ENCODE assay signal across 8 cellular contexts in the genomic region with DNA sequence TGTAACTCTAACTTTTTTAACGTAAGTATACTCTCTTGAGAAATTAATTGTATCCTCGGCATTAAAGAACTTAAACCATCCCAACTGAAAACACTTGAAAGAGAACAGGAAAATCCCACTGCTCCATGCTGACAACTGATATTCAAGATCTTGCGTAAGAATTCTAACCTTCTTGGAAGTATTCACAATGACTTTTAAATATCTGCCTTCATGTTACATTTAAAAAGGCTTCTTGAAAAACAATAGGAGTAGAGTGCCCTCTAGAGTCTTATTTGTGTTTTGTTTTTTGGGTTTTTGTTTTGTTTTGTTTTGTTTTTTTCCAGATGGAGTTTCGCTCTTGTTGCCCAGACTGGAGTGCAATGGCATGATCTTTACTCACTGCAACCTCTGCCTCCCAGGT.
DNase-seq lines count a peak whose midpoint lies in the region; ATAC-seq lines count a peak whose summit lies in the region.

No MANE protein-coding gene starts in this region.

- DNase-seq in ELR (ENCODE audit: low read depth) (peak; percentile 76), RPMI8226 (peak; percentile 33), fibroblast of the conjunctiva (ENCODE audit: low read depth) (peak; percentile 64), retina (peak; percentile 49), activated gamma-delta T cell treated with Interleukin-2 at 50 U/mL for 16 hours (no peak)
- peak; percentile 24 for DNase-seq in Jurkat, Clone E6-1 (ENCODE audit: low read depth, low spot score)
- no peak for DNase-seq in effector CD4-positive, alpha-beta T cell

- ATAC-seq in GM19324 (IDR thresholded peaks at IDR 0.05; ENCODE audit: low FRiP score, unreplicated experiment) = no peak

- no peak overlapping the region for H3K4me3 ChIP-seq in Jurkat, Clone E6-1 (ENCODE audit: low read length)

Comparison
In these comparisons a context has a peak if more than half of its experiments do, and no peak if none do; other contexts are left out.
1. DNase-seq: peak in ELR (single experiment), Jurkat, Clone E6-1 (single experiment), RPMI8226 (single experiment), fibroblast of the conjunctiva (single experiment) and retina (single experiment); none in activated gamma-delta T cell treated with Interleukin-2 at 50 U/mL for 16 hours (single experiment) and effector CD4-positive, alpha-beta T cell (single experiment).